Comparison of ENCODE assay signal across 26 cellular contexts in genomic region chr13:23848639-23849282, GRCh38.
A peak's percentile ranks its signal among the peaks of the same experiment; 100 is the strongest.
DNase-seq lines count a peak whose midpoint lies in the region; ATAC-seq, FAIRE-seq and TF ChIP-seq lines count a peak whose summit lies in the region.
"Had no signal": no experiment of that assay in that cellular context is flagged by ENCODE, and none has a peak within 500 bp of the region (broad histone marks: within the 10 kb centered on the region; RNA-seq: fewer than 3 reads in every experiment).

No MANE protein-coding gene starts in this region.

- no peaks in the 10 kb centered on the region for H3K36me3 ChIP-seq in OCI-LY3 (replicated peaks; ENCODE audit: low read depth, low read length)
- H3K36me3 ChIP-seq: adrenal gland, pancreas, thoracic aorta, WERI-Rb-1 had no signal

- no peak for TF ChIP-seq CTCF in GM12865 (IDR thresholded peaks at IDR 0.05; ENCODE audit: insufficient read depth, low read depth, low read length, missing control alignments)
- TF ChIP-seq CTCF in OCI-LY3 (IDR thresholded peaks at IDR 0.05; ENCODE audit: low read depth, low read length), result no peak

- no peaks in the 10 kb centered on the region for H3K27me3 ChIP-seq in OCI-LY3 (ENCODE audit: low read depth, low read length)
- H3K27me3 ChIP-seq: adrenal gland, pancreas, sigmoid colon had no signal

- peaks cover 30% of the 10 kb centered on the region for H3K4me1 ChIP-seq in OCI-LY3 (ENCODE audit: low read length)
- H3K4me1 ChIP-seq: adrenal gland had no signal

- ATAC-seq in GM19467 (IDR thresholded peaks at IDR 0.05; ENCODE audit: unreplicated experiment), result no peak
- ATAC-seq: K562; naive thymus-derived CD8-positive, alpha-beta T cell; Panc1; pancreas had no signal

- no peaks in the 10 kb centered on the region for H3K79me2 ChIP-seq in OCI-LY3 (ENCODE audit: low read length)

- H3K4me3 ChIP-seq in GM12865 (ENCODE audit: low read depth, low read length) (no peak overlapping the region), OCI-LY3 (ENCODE audit: low read length) (no peak overlapping the region)
- H3K4me3 ChIP-seq: adrenal gland, coronary artery, K562, pancreas, sigmoid colon, thoracic aorta had no signal

- no peak for TF ChIP-seq POLR2A in H54 (IDR thresholded peaks at IDR 0.05; ENCODE audit: low read depth, low read length)

- no peaks in the 10 kb centered on the region for H3K9me3 ChIP-seq in OCI-LY3 (ENCODE audit: insufficient read depth, low read length)
- H3K9me3 ChIP-seq: adrenal gland, pancreas, sigmoid colon, thoracic aorta had no signal

- no peaks in the 10 kb centered on the region for H4K20me1 ChIP-seq in OCI-LY3 (ENCODE audit: insufficient read depth, low read length)

- DNase-seq in AG20443 (ENCODE audit: low spot score), result peak; percentile 33
- DNase-seq in GM12865 (ENCODE audit: low read depth), result peak; percentile 39
- peak; percentile 36 for DNase-seq in germinal center (ENCODE audit: low spot score)
- DNase-seq in GM03348 (ENCODE audit: low spot score), result no peak
- no peak for DNase-seq in H54 (ENCODE audit: insufficient read length, low spot score)
- DNase-seq: activated CD4-positive, alpha-beta T cell treated with anti-CD3 and anti-CD28 coated beads, Interleukin-2, amount 50 U/mL, for 48 hours; activated gamma-delta T cell; adrenal gland; EL; endodermal cell; hippocampal formation; mammary epithelial cell; naive thymus-derived CD8-positive, alpha-beta T cell; NCI-H187; NCI-H345; pancreas; sigmoid colon; T-helper 2 cell; WERI-Rb-1 had no signal

- H3K9ac ChIP-seq in OCI-LY3 (ENCODE audit: low read length), result no peak overlapping the region

- no peak for FAIRE-seq in H54 (lab: Jason Lieb, UNC)
- FAIRE-seq: islet of Langerhans, K562, pancreas had no signal

- H3K27ac ChIP-seq in OCI-LY3 (ENCODE audit: low read length), result no peak overlapping the region
- H3K27ac ChIP-seq: adrenal gland, coronary artery, pancreas, sigmoid colon, thoracic aorta, WERI-Rb-1 had no signal

- no peak overlapping the region for H2AFZ ChIP-seq in OCI-LY3 (ENCODE audit: low read depth, low read length)

- peak overlapping the region; percentile 3; the same call in 1 of the 2 replicates for H3K4me2 ChIP-seq in OCI-LY3 (ENCODE audit: low read length)

Comparison
In these comparisons a context has a peak if more than half of its experiments do, and no peak if none do; other contexts are left out.
1. DNase-seq: peak in AG20443 (single experiment), GM12865 (single experiment) and germinal center (single experiment); none in GM03348 (single experiment) and H54 (single experiment).